In the genomic region with DNA sequence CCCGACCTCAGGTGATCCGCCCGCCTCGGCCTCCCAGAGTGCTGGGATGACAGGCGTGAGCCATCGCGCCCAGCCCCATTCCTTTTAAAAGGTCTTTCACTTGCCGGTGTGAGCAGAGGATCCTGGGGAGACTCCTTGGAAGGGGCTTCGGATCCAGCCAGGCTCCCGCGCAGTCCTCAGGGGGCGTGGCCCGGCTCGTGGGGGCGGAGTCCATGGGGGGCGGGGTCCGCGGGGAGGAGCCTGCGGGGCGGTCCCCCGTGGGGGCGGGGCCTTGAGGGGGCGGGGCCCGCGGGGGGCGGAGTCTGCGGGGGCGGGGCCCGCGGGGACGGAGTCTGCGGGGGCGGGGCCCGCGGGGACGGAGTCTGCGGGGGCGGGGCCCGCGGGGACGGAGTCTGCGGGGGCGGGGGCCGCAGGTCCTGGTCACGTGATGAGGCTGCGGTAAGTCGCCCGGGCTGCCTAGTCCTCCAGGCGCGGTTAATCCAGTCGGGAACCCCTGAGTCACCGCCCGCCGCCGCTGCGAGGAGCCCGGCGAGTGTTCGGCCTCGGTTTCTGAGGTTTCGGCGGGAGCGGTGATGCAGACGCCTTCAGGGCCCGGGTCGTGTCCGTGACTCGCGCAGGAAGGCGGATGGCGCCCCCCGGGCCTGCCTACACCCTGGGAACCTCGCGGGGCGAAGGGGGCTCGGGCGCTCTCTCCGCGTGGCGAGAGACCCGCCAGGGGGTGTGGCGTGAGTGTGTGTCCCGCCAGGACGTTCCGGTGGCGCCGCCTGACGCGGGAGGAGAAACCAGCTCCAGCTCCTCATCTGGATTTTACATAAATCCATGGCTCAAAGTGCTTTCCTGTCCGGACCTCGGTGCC, we compare ENCODE assay signal across 8 cellular contexts. TPM values are rescaled to one million over a fixed set of nuclear protein-coding genes. Genes with fewer than 3 reads are reported as not detected.
DNase-seq lines count a peak whose midpoint lies in the region; ATAC-seq, FAIRE-seq and TF ChIP-seq lines count a peak whose summit lies in the region.

No MANE protein-coding gene starts in this region.

- no peaks in the 10 kb centered on the region for H3K9me2 ChIP-seq in hepatocyte (replicated peaks; ENCODE audit: insufficient read depth)

- FAIRE-seq in GM12892 (lab: Jason Lieb, UNC), result peak; percentile 81

- peaks cover 5% of the 10 kb centered on the region for H3K4me1 ChIP-seq in SJSA1 (replicated peaks)
- no peaks in the 10 kb centered on the region for H3K4me1 ChIP-seq in hepatocyte (ENCODE audit: insufficient read depth)

- TF ChIP-seq POLR2A in GM12892 (IDR thresholded peaks at IDR 0.05; ENCODE audit: low read depth, low read length), result no peak

- H3K9me3 ChIP-seq in SJSA1 (replicated peaks) (no peaks in the 10 kb centered on the region), hepatocyte (ENCODE audit: low read depth) (no peaks in the 10 kb centered on the region)

- H3K27me3 ChIP-seq in SJSA1 (replicated peaks) (peaks cover 5% of the 10 kb centered on the region; the same call in 1 of the 2 replicates), hepatocyte (no peaks in the 10 kb centered on the region)

- DNase-seq in GM12892 (ENCODE audit: insufficient read length), result no peak
- peak; percentile 42 to 60 for DNase-seq in SJSA1 (ENCODE audit: low read depth in 1 of 2, low spot score in 2 of 2)
- peak; percentile 36 for DNase-seq in astrocyte of the cerebellum (ENCODE audit: low read depth)
- peak; percentile 86 for DNase-seq in hepatocyte (ENCODE audit: low spot score)
- DNase-seq in skeletal muscle cell (ENCODE audit: low read depth), result no peak
- DNase-seq in NCI-H128 (lab: John Stamatoyannopoulos, UW; ENCODE audit: unreplicated experiment), result no peak

- H3K79me2 ChIP-seq in hepatocyte, result no peaks in the 10 kb centered on the region

- in situ Hi-C loops in astrocyte of the cerebellum (cut with HindIII; ENCODE audit: low sequenced_read_pairs), result no loop called here

- TF ChIP-seq CTCF in astrocyte of the cerebellum (IDR thresholded peaks at IDR 0.05; ENCODE audit: low read depth, low read length, missing control alignments) (no peak), hepatocyte (IDR thresholded peaks at IDR 0.05; ENCODE audit: poor library complexity) (no peak)

- peak overlapping the region; percentile 15; the same call in 1 of the 2 replicates for H3K27ac ChIP-seq in SJSA1
- no peak overlapping the region for H3K27ac ChIP-seq in hepatocyte

- no peaks in the 10 kb centered on the region for H3K36me3 ChIP-seq in SJSA1
- no peaks in the 10 kb centered on the region for H3K36me3 ChIP-seq in hepatocyte (replicated peaks; ENCODE audit: insufficient read depth, low read depth)

- ATAC-seq in HG03439 (IDR thresholded peaks at IDR 0.05; ENCODE audit: unreplicated experiment), result no peak
- no peak for ATAC-seq in GM18517 (IDR thresholded peaks at IDR 0.05; ENCODE audit: unreplicated experiment)

- H3K4me3 ChIP-seq in SJSA1, result peak overlapping the region; percentile 48
- H3K4me3 ChIP-seq in astrocyte of the cerebellum (ENCODE audit: low read depth, low read length), result peak overlapping the region; percentile 45
- H3K4me3 ChIP-seq in hepatocyte, result peak overlapping the region; percentile 52
- H3K4me3 ChIP-seq in skeletal muscle cell (ENCODE audit: low read depth, low read length), result peak overlapping the region; percentile 55

- no peaks in the 10 kb centered on the region for H4K20me1 ChIP-seq in hepatocyte (ENCODE audit: insufficient read depth, poor library complexity, severe bottlenecking)

- peak overlapping the region; percentile 57 for H2AFZ ChIP-seq in hepatocyte

- H3K4me2 ChIP-seq in hepatocyte, result peak overlapping the region; percentile 98

- WGBS in hepatocyte (ENCODE audit: low lambda C conversion rate, missing lambda C conversion rate), result 13% methylated on average over 45 of the region's 91 CpGs

RNA-seq across cellular contexts. Expression of gene ABR, which starts 23.6 kb away (rescaled TPM):
- polyA plus RNA-seq in GM12892 (2012; ENCODE audit: missing spikeins), result 33.9 TPM
- total RNA-seq in SJSA1 (2014; rRNA removed; shearing (Covaris generic)), result 7.3 and 16.7 TPM in 2 replicates
- 51.5 and 130 TPM in 2 replicates for total RNA-seq in hepatocyte
- 26.8 and 29.5 TPM in 2 replicates for polyA plus RNA-seq in hepatocyte

Comparison
In these comparisons a context has a peak if more than half of its experiments do, and no peak if none do; other contexts are left out.
1. DNase-seq: peak in SJSA1 (2 of 2), astrocyte of the cerebellum (single experiment) and hepatocyte (single experiment); none in GM12892 (single experiment), skeletal muscle cell (single experiment) and NCI-H128 (single experiment).
2. Peak in every context shown above with its lines, with median percentiles within 50 percentile points of each other: H3K4me3 ChIP-seq.